8 cellular contexts compared by ENCODE assay signal in the genomic region with DNA sequence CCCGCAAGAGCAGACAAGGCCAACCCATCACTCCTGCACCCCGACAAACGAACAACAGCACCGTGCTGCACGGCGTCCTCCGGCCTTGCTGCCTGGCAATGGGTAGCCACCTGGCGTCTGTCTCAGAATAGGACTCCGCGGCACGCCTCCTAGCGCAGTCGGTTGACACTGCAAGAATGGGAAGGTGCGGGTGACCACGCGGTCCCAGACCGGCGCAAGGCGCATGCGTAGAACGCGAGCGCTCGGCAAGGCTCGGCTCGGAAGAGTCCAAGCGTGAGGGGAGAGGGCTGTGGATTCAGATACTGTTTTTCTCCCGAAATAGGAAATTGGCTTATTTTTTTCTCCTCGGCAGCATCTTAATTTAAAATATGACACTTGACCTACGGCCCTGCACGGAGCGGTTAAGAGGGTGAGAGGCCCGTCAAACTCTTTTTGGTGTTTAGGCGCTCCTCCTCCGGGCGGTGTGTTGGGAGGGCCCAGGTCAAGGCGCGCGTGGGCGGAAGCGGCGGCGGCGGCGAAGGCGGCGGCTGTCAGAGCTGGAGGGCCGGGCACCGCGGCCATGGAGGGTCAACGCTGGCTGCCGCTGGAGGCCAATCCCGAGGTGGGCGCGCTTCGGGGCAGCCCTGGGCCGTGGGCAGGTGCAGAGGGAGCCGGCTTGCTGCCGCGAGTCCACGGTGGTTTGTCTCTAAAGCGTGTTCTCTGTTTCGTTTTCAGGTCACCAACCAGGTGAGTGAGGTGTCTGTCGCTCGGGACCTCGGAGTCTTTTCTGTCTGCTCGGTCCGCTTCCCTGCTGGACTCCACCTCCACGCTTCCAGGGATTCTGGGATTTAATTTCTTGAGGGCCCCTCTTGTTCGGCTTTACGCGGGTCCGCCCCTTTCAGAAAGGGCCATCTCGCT. TPM values are rescaled to one million over a fixed set of nuclear protein-coding genes. Genes with fewer than 3 reads are reported as not detected.
DNase-seq lines count a peak whose midpoint lies in the region; ATAC-seq and TF ChIP-seq lines count a peak whose summit lies in the region.

Gene UCHL3, plus strand, starts transcription at position 530 of the 897 bp plus-strand sequence. Its CDS starts 30 bp downstream, at position 560.

- no peaks in the 10 kb centered on the region for H3K27me3 ChIP-seq in ascending aorta
- no peaks in the 10 kb centered on the region for H3K27me3 ChIP-seq in right cardiac atrium (ENCODE audit: control insufficient read depth, insufficient read depth)
- H3K27me3 ChIP-seq in aorta (ENCODE audit: control insufficient read depth in 1 of 2, insufficient read depth in 2 of 2, low read length in 1 of 2): no peaks in the 10 kb centered on the region

- no peaks in the 10 kb centered on the region for H3K36me3 ChIP-seq in ascending aorta
- peaks cover 0 to 1% of the 10 kb centered on the region in 2 donors for H3K36me3 ChIP-seq in aorta (ENCODE audit: control insufficient read depth in 1 of 2, insufficient read depth in 2 of 2, low read length in 1 of 2)

- under 1% methylated on average over 74 of the region's 74 CpGs for WGBS in right cardiac atrium
- WGBS in aorta, 2 donors: 0% methylated on average over 70 to 74 of the region's 74 CpGs

- ATAC-seq in HG02938 (IDR thresholded peaks at IDR 0.05; ENCODE audit: unreplicated experiment): peak; percentile 97
- ATAC-seq in right cardiac atrium: peak; percentile 98 to 99
- peak; percentile 99 for ATAC-seq in aorta (ENCODE audit: low FRiP score)

- no peaks in the 10 kb centered on the region for H3K9me3 ChIP-seq in ascending aorta
- H3K9me3 ChIP-seq in right cardiac atrium (ENCODE audit: control insufficient read depth, low read length): no peaks in the 10 kb centered on the region
- H3K9me3 ChIP-seq in aorta (ENCODE audit: control insufficient read depth, low read length): no peaks in the 10 kb centered on the region

- H3K27ac ChIP-seq in ascending aorta: peak within 1 kb of the TSS; percentile 70 to 81
- H3K27ac ChIP-seq in right cardiac atrium (ENCODE audit: low read length): peak within 1 kb of the TSS; percentile 49
- no peak within 1 kb of the TSS for H3K27ac ChIP-seq in aorta (ENCODE audit: low read depth in 1 of 2, low read length in 2 of 2)

- peak within 1 kb of the TSS; percentile 74 to 94 for H3K4me3 ChIP-seq in ascending aorta
- H3K4me3 ChIP-seq in right cardiac atrium (ENCODE audit: low read length): peak within 1 kb of the TSS; percentile 70
- H3K4me3 ChIP-seq in aorta (ENCODE audit: low read length in 2 of 2): peak within 1 kb of the TSS; percentile 62 to 86

- TF ChIP-seq POLR2A in GM15510 (IDR thresholded peaks at IDR 0.05; ENCODE audit: borderline replicate concordance, extremely low read depth, insufficient read length): peak; percentile 89

- TF ChIP-seq CTCF in ascending aorta (IDR thresholded peaks at IDR 0.05): peak; percentile 82 to 93 (median 91)

- DNase-seq in NCI-H187 (lab: John Stamatoyannopoulos, UW): peak; percentile 98
- DNase-seq in ascending aorta (ENCODE audit: low spot score in 2 of 2): peak; percentile 82 to 97
- peak; percentile 97 to 99 (median 99) for DNase-seq in right cardiac atrium
- DNase-seq in putamen (ENCODE audit: low spot score): peak; percentile 94
- DNase-seq in aorta: peak; percentile 97 to 99

- H3K4me1 ChIP-seq in ascending aorta (peaks cover 0 to 4% of the 10 kb centered on the region in 2 donors), right cardiac atrium (ENCODE audit: control insufficient read depth, insufficient read depth, low read length) (no peaks in the 10 kb centered on the region), aorta (ENCODE audit: control insufficient read depth in 1 of 2, insufficient read depth in 2 of 2, low read length in 2 of 2) (no peaks in the 10 kb centered on the region)

- intact Hi-C loops in T-helper 2 cell treated with Interferon-gamma antibody and Interleukin-4, amounts not matched to agents 100 ng/mL and 5 ng/mL, for 36 hours (cut with micrococcal nuclease): loop anchor here (1.0 to 5.0 kb wide), 8 partner anchors 12 to 1780 kb away; partner anchors contain the start of genes CLN5, COMMD6, LMO7 and TBC1D4
- intact Hi-C loops in ascending aorta (cut with DNase I) (loop anchor here (1.0 to 10.0 kb wide), 7 partner anchors 12 to 1475 kb away; partner anchors contain the start of genes COMMD6, FBXL3, KCTD12 and LMO7), right cardiac atrium (cut with DNase I) (loop anchor here in 1 of 4 donors (10.0 kb wide), 1 partner anchor 195 kb away; no protein-coding TSS in a partner anchor), aorta (cut with DNase I) (loop anchor here (2.0 to 5.0 kb wide), 4 partner anchors 75 to 1778 kb away; partner anchors contain the start of gene MYCBP2 (in 1 of the 2))

RNA-seq across cellular contexts. Expression of gene UCHL3, which starts in this region (rescaled TPM):
- total RNA-seq in T-helper 2 cell treated with Interferon-gamma antibody and Interleukin-4, amounts not matched to agents 100 ng/mL and 5 ng/mL, for 36 hours: 37.9 and 41.6 TPM in 2 replicates
- not detected for total RNA-seq in ascending aorta
- total RNA-seq in right cardiac atrium: 10 to 100 TPM; 16.2 to 25.4 (median 16.6) TPM
- polyA plus RNA-seq in right cardiac atrium: 26.8 TPM
- 10 to 100 TPM; 21.5 to 24.7 TPM for total RNA-seq in aorta
- 10 to 100 TPM; 21.1 to 25.8 TPM for polyA plus RNA-seq in aorta

Comparison
In these comparisons a context has a peak if more than half of its experiments do, and no peak if none do; other contexts are left out.
1. RNA of gene UCHL3 (total RNA-seq): 37.9 to 41.6 TPM in T-helper 2 cell treated with Interferon-gamma antibody and Interleukin-4, amounts not matched to agents 100 ng/mL and 5 ng/mL, for 36 hours, 21.5 to 24.7 TPM in aorta and 16.2 to 25.4 TPM in right cardiac atrium; not detected in ascending aorta (single experiment); every median in the first group is over 10 times any median in the second.
2. Peak in DNase-seq, H3K4me3 ChIP-seq and H3K27ac ChIP-seq in ascending aorta; RNA of the gene not detected or under 1 TPM.
3. Peak in every context shown above with its lines, with median percentiles within 50 percentile points of each other: ATAC-seq, DNase-seq and H3K4me3 ChIP-seq.